8 cellular contexts compared by ENCODE assay signal in genomic region chr15:39919396-39919739, GRCh38. TPM values are rescaled to one million over a fixed set of nuclear protein-coding genes. Genes with fewer than 3 reads are reported as not detected.
DNase-seq lines count a peak whose midpoint lies in the region; ATAC-seq and TF ChIP-seq lines count a peak whose summit lies in the region.

No MANE protein-coding gene starts in this region.

- peaks cover 2% of the 10 kb centered on the region for H3K4me1 Mint-ChIP-seq in T-helper 17 cell

- no peaks in the 10 kb centered on the region for H3K36me3 ChIP-seq in psoas muscle (ENCODE audit: insufficient read depth in 1 of 2, low read depth in 1 of 2)

- no peaks in the 10 kb centered on the region for H3K4me1 ChIP-seq in psoas muscle

- peaks cover 0 to 38% (median 11%) of the 10 kb centered on the region in 3 donors for H3K27me3 ChIP-seq in psoas muscle (ENCODE audit: insufficient read depth in 3 of 3, low read length in 2 of 3)

- ATAC-seq in T-helper 17 cell = no peak
- no peak for ATAC-seq in psoas muscle

- H3K4me3 Mint-ChIP-seq in T-helper 17 cell = peak overlapping the region; percentile 60

- no peaks in the 10 kb centered on the region for H3K36me3 Mint-ChIP-seq in T-helper 17 cell (ENCODE audit: low read depth)

- DNase-seq in ELR (ENCODE audit: low read depth) = peak; percentile 45
- no peak for DNase-seq in T-helper 17 cell
- no peak for DNase-seq in foreskin fibroblast
- no peak for DNase-seq in psoas muscle
- DNase-seq in SIG-M5 (lab: John Stamatoyannopoulos, UW) = no peak
- DNase-seq in AML-193 (lab: John Stamatoyannopoulos, UW) = no peak
- no peak for DNase-seq in stimulated activated CD4-positive, alpha-beta T cell treated with anti-CD3 and anti-CD28 coated beads, Interleukin-2, amount 100 ng/mL, for 24 hours
- no peak for DNase-seq in stimulated activated CD4-positive, alpha-beta T cell treated with anti-CD3 and anti-CD28 coated beads, Interleukin-4, amount 100 ng/mL, for 24 hours

- H3K27ac Mint-ChIP-seq in T-helper 17 cell = no peak overlapping the region

- WGBS in psoas muscle, 3 donors = 5% methylated on average over 15 of the region's 15 CpGs

- no peak overlapping the region for H3K27ac ChIP-seq in psoas muscle

- H3K9me3 ChIP-seq in T-helper 17 cell (ENCODE audit: control insufficient read depth, low read length, poor library complexity, severe bottlenecking) (peaks cover 6% of the 10 kb centered on the region), psoas muscle (no peaks in the 10 kb centered on the region)

- TF ChIP-seq CTCF in foreskin fibroblast (IDR thresholded peaks at IDR 0.05; ENCODE audit: low read depth, low read length) (no peak), psoas muscle (IDR thresholded peaks at IDR 0.05) (no peak)

- peak overlapping the region; percentile 68 to 76 for H3K4me3 ChIP-seq in foreskin fibroblast (ENCODE audit: low read depth in 1 of 2, low read length in 2 of 2)
- H3K4me3 ChIP-seq in psoas muscle = peak overlapping the region; percentile 76

- intact Hi-C loops in psoas muscle (cut with DNase I) = no loop called here

- H3K27me3 Mint-ChIP-seq in T-helper 17 cell = peaks cover 11% of the 10 kb centered on the region

RNA-seq across cellular contexts. Expression of gene GPR176, which starts 0.7 kb away (rescaled TPM):
- not detected for total RNA-seq in T-helper 17 cell
- total RNA-seq in psoas muscle = 1 to 10 TPM in 2 of 4 donors, under 1 TPM in 2; 0.36 to 1.3 (median 0.92) TPM
- polyA plus RNA-seq in psoas muscle = under 1 TPM; 0.30 to 0.90 (median 0.64) TPM

RNA-seq across cellular contexts. Expression of gene EIF2AK4, which starts 14.5 kb away (rescaled TPM):
- total RNA-seq in T-helper 17 cell = 10 to 100 TPM; 11.9 to 13.8 TPM
- 10 to 100 TPM; 15.8 to 26.9 (median 18.4) TPM for total RNA-seq in psoas muscle
- polyA plus RNA-seq in psoas muscle = 10 to 100 TPM; 18.1 to 26.5 (median 24.2) TPM
